In the genomic region with DNA sequence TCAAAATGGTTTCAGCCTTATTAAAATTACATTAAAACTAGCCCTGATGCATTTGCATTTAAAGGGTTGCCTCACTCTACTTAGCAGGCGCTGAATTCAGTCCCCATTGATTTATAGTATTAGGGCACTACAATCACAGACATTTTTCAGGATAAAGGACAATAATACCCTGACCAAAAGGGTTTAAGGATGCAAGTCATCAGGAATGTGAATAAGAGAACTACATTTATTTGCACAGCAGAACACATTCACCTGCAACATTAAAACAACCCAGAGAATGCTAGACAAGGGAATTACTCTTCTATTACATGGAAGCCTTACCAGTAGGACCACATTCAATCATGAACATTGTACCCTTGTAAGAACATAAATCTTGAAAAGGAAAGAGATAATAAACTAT, we compare ENCODE assay signal across 17 cellular contexts.
A peak's percentile ranks its signal among the peaks of the same experiment; 100 is the strongest.
DNase-seq lines count a peak whose midpoint lies in the region; ATAC-seq, FAIRE-seq and TF ChIP-seq lines count a peak whose summit lies in the region.
"Had no signal": no experiment of that assay in that cellular context is flagged by ENCODE, and none has a peak within 500 bp of the region (broad histone marks: within the 10 kb centered on the region; RNA-seq: fewer than 3 reads in every experiment).

No MANE protein-coding gene starts in this region.

- POLR2A ChIA-PET in activated CD8-positive, alpha-beta T cell treated with anti-CD3 and anti-CD28 coated beads, Interleukin-2, amount 10 ng/mL, durations not matched to agents 7 days and 5 days (lab: Charles Lee): no interaction called here

- H3K27me3 Mint-ChIP-seq in astrocyte (ENCODE audit: low read depth, unreplicated experiment): no peaks in the 10 kb centered on the region
- peaks cover 8% of the 10 kb centered on the region for H3K27me3 Mint-ChIP-seq in activated CD8-positive, alpha-beta T cell treated with anti-CD3 and anti-CD28 coated beads, Interleukin-2, amount 10 ng/mL, durations not matched to agents 7 days and 5 days (ENCODE audit: low read depth)

- H3K4me1 ChIP-seq in GM23248 (ENCODE audit: insufficient read depth): peaks cover 20% of the 10 kb centered on the region
- H3K4me1 ChIP-seq in Karpas-422 (ENCODE audit: low read length): peaks cover 100% of the 10 kb centered on the region
- peaks cover 37% of the 10 kb centered on the region for H3K4me1 ChIP-seq in astrocyte (ENCODE audit: insufficient read depth, low read length)
- peaks cover 35% of the 10 kb centered on the region for H3K4me1 ChIP-seq in smooth muscle cell (ENCODE audit: low read depth)

- CTCF ChIA-PET in activated CD8-positive, alpha-beta T cell treated with anti-CD3 and anti-CD28 coated beads, Interleukin-2, amount 10 ng/mL, durations not matched to agents 7 days and 5 days (lab: Charles Lee): no interaction called here

- H3K9me3 ChIP-seq in GM23248 (ENCODE audit: low read depth) (no peaks in the 10 kb centered on the region), Karpas-422 (ENCODE audit: low read length) (no peaks in the 10 kb centered on the region), astrocyte (ENCODE audit: insufficient read depth, low read depth, low read length) (no peaks in the 10 kb centered on the region), smooth muscle cell (replicated peaks; ENCODE audit: low read depth) (no peaks in the 10 kb centered on the region)
- H3K9me3 ChIP-seq: Caco-2 had no signal

- H3K79me2 ChIP-seq in GM23248 (ENCODE audit: insufficient read depth): peaks cover 97% of the 10 kb centered on the region
- H3K79me2 ChIP-seq in Karpas-422 (ENCODE audit: low read length): peaks cover 94% of the 10 kb centered on the region
- H3K79me2 ChIP-seq in astrocyte (ENCODE audit: insufficient read depth, low read length): peaks cover 82% of the 10 kb centered on the region
- peaks cover 98% of the 10 kb centered on the region for H3K79me2 ChIP-seq in smooth muscle cell (ENCODE audit: low read depth)

- no peak for ATAC-seq in activated CD8-positive, alpha-beta T cell treated with anti-CD3 and anti-CD28 coated beads, Interleukin-2, amount 10 ng/mL, durations not matched to agents 7 days and 5 days
- no peak for ATAC-seq in HG02642 (IDR thresholded peaks at IDR 0.05; ENCODE audit: poor library complexity, unreplicated experiment)
- ATAC-seq in GM19463 (IDR thresholded peaks at IDR 0.05; ENCODE audit: unreplicated experiment): no peak

- in situ Hi-C loops in GM23248 (cut with MboI): no loop called here

- peaks cover 24% of the 10 kb centered on the region for H3K4me1 Mint-ChIP-seq in astrocyte (ENCODE audit: low read depth, unreplicated experiment)
- H3K4me1 Mint-ChIP-seq in activated CD8-positive, alpha-beta T cell treated with anti-CD3 and anti-CD28 coated beads, Interleukin-2, amount 10 ng/mL, durations not matched to agents 7 days and 5 days (ENCODE audit: low read depth): peaks cover 5% of the 10 kb centered on the region

- H3F3A ChIP-seq in GM23248 (ENCODE audit: insufficient read depth) (peaks cover 12% of the 10 kb centered on the region; the same call in 1 of the 2 replicates), smooth muscle cell (ENCODE audit: low read depth) (no peaks in the 10 kb centered on the region)

- H3K27ac ChIP-seq in GM23248 (no peak overlapping the region), Karpas-422 (ENCODE audit: low read length) (peak overlapping the region; percentile 85), astrocyte (ENCODE audit: low read depth, low read length) (peak overlapping the region; percentile 33), smooth muscle cell (ENCODE audit: low read depth) (peak overlapping the region; percentile 69)
- H3K27ac ChIP-seq: HL-60 had no signal

- H3K27me3 ChIP-seq in GM23248 (replicated peaks; ENCODE audit: insufficient read depth): no peaks in the 10 kb centered on the region
- no peaks in the 10 kb centered on the region for H3K27me3 ChIP-seq in Karpas-422 (ENCODE audit: low read length)
- no peaks in the 10 kb centered on the region for H3K27me3 ChIP-seq in astrocyte (ENCODE audit: insufficient read depth, low read length)
- H3K27me3 ChIP-seq in smooth muscle cell (ENCODE audit: low read depth): no peaks in the 10 kb centered on the region

- H3K4me3 ChIP-seq in GM23248 (no peak overlapping the region), Karpas-422 (ENCODE audit: low read length) (no peak overlapping the region), astrocyte (ENCODE audit: insufficient read depth, low read depth, low read length) (no peak overlapping the region), smooth muscle cell (peak overlapping the region; percentile 1)

- no peaks in the 10 kb centered on the region for H3K36me3 ChIP-seq in GM23248 (ENCODE audit: low read depth)
- no peaks in the 10 kb centered on the region for H3K36me3 ChIP-seq in Karpas-422 (ENCODE audit: insufficient read depth, low read length)
- no peaks in the 10 kb centered on the region for H3K36me3 ChIP-seq in astrocyte (ENCODE audit: insufficient read depth, low read length)
- no peaks in the 10 kb centered on the region for H3K36me3 ChIP-seq in smooth muscle cell (ENCODE audit: low read depth)

- H3K9me2 ChIP-seq in GM23248 (ENCODE audit: insufficient read depth): no peaks in the 10 kb centered on the region
- no peaks in the 10 kb centered on the region for H3K9me2 ChIP-seq in Karpas-422 (replicated peaks; ENCODE audit: insufficient read depth, low read length)

- H3K9ac ChIP-seq in GM23248: no peak overlapping the region
- no peak overlapping the region for H3K9ac ChIP-seq in Karpas-422 (ENCODE audit: low read length)
- H3K9ac ChIP-seq in astrocyte (ENCODE audit: low read length): no peak overlapping the region
- no peak overlapping the region for H3K9ac ChIP-seq in smooth muscle cell (ENCODE audit: low read depth)

- no peaks in the 10 kb centered on the region for H4K20me1 ChIP-seq in GM23248 (ENCODE audit: insufficient read depth)
- H4K20me1 ChIP-seq in Karpas-422 (ENCODE audit: insufficient read depth, low read depth, low read length): no peaks in the 10 kb centered on the region
- no peaks in the 10 kb centered on the region for H4K20me1 ChIP-seq in astrocyte (ENCODE audit: insufficient read depth, low read length)
- H4K20me1 ChIP-seq in smooth muscle cell (ENCODE audit: low read depth): peaks cover 17% of the 10 kb centered on the region

- no peak overlapping the region for H3K27ac Mint-ChIP-seq in astrocyte (ENCODE audit: unreplicated experiment)
- no peak overlapping the region for H3K27ac Mint-ChIP-seq in activated CD8-positive, alpha-beta T cell treated with anti-CD3 and anti-CD28 coated beads, Interleukin-2, amount 10 ng/mL, durations not matched to agents 7 days and 5 days
- H3K27ac Mint-ChIP-seq: B cell; CD8-positive, alpha-beta memory T cell; H9; IgD-negative memory B cell had no signal

- H3K4me2 ChIP-seq in GM23248 (ENCODE audit: unreplicated experiment) (peak overlapping the region; percentile 25), Karpas-422 (ENCODE audit: low read depth, low read length, poor library complexity, severe bottlenecking) (peak overlapping the region; percentile 8), astrocyte (ENCODE audit: low read length) (peak overlapping the region; percentile 54), smooth muscle cell (peak overlapping the region; percentile 64)

- H3K36me3 Mint-ChIP-seq in astrocyte (ENCODE audit: low read depth, unreplicated experiment): peaks cover 3% of the 10 kb centered on the region
- no peaks in the 10 kb centered on the region for H3K36me3 Mint-ChIP-seq in activated CD8-positive, alpha-beta T cell treated with anti-CD3 and anti-CD28 coated beads, Interleukin-2, amount 10 ng/mL, durations not matched to agents 7 days and 5 days (ENCODE audit: low read depth)
- H3K36me3 Mint-ChIP-seq: CD8-positive, alpha-beta memory T cell had no signal

- no peak for DNase-seq in GM23248
- no peak for DNase-seq in Karpas-422
- DNase-seq in astrocyte (ENCODE audit: low read depth): no peak
- DNase-seq in smooth muscle cell (lab: John Stamatoyannopoulos, UW; ENCODE audit: unreplicated experiment): no peak
- DNase-seq in activated CD8-positive, alpha-beta T cell treated with anti-CD3 and anti-CD28 coated beads, Interleukin-2, amount 10 ng/mL, durations not matched to agents 7 days and 5 days: no peak
- DNase-seq: Caco-2; CD8-positive, alpha-beta memory T cell; DMS53; GOT3; H9; KG1 had no signal

- H2AFZ ChIP-seq in GM23248 (no peak overlapping the region), Karpas-422 (ENCODE audit: low read length) (no peak overlapping the region), astrocyte (ENCODE audit: low read depth, low read length) (no peak overlapping the region), smooth muscle cell (ENCODE audit: low read depth) (no peak overlapping the region)

- no peak for FAIRE-seq in astrocyte (lab: Jason Lieb, UNC)
- FAIRE-seq: A204.1 had no signal

- H3K4me3 Mint-ChIP-seq in astrocyte (ENCODE audit: unreplicated experiment): no peak overlapping the region
- H3K4me3 Mint-ChIP-seq in activated CD8-positive, alpha-beta T cell treated with anti-CD3 and anti-CD28 coated beads, Interleukin-2, amount 10 ng/mL, durations not matched to agents 7 days and 5 days: no peak overlapping the region
- H3K4me3 Mint-ChIP-seq: B cell; CD8-positive, alpha-beta memory T cell; H9; IgD-negative memory B cell had no signal

- TF ChIP-seq CTCF in astrocyte (IDR thresholded peaks at IDR 0.05; ENCODE audit: insufficient read depth, low read depth, low read length): no peak
- TF ChIP-seq CTCF in smooth muscle cell (IDR thresholded peaks at IDR 0.05; ENCODE audit: borderline replicate concordance, insufficient read depth, poor library complexity, severe bottlenecking): no peak

- H3K9me3 Mint-ChIP-seq in astrocyte (ENCODE audit: unreplicated experiment): no peaks in the 10 kb centered on the region
- H3K9me3 Mint-ChIP-seq in activated CD8-positive, alpha-beta T cell treated with anti-CD3 and anti-CD28 coated beads, Interleukin-2, amount 10 ng/mL, durations not matched to agents 7 days and 5 days (ENCODE audit: insufficient read depth): no peaks in the 10 kb centered on the region
- H3K9me3 Mint-ChIP-seq: H9 had no signal

- WGBS in GM23248 (ENCODE audit: low coverage in 1 of 2, low lambda C conversion rate in 2 of 2, missing lambda C conversion rate in 2 of 2), 2 experiments: 95 to 100% methylated on average over 1 of the region's 1 CpG
- WGBS in smooth muscle cell (ENCODE audit: low lambda C conversion rate): 76% methylated on average over 1 of the region's 1 CpG

Comparison
In these comparisons a context has a peak if more than half of its experiments do, and no peak if none do; other contexts are left out.
1. H3K4me2 ChIP-seq: peak in every context shown above with its lines; median percentile 64 in smooth muscle cell; 54 in astrocyte; 25 in GM23248; 8 in Karpas-422.